Comparison of ENCODE assay signal across 1 cellular context in the genomic region with DNA sequence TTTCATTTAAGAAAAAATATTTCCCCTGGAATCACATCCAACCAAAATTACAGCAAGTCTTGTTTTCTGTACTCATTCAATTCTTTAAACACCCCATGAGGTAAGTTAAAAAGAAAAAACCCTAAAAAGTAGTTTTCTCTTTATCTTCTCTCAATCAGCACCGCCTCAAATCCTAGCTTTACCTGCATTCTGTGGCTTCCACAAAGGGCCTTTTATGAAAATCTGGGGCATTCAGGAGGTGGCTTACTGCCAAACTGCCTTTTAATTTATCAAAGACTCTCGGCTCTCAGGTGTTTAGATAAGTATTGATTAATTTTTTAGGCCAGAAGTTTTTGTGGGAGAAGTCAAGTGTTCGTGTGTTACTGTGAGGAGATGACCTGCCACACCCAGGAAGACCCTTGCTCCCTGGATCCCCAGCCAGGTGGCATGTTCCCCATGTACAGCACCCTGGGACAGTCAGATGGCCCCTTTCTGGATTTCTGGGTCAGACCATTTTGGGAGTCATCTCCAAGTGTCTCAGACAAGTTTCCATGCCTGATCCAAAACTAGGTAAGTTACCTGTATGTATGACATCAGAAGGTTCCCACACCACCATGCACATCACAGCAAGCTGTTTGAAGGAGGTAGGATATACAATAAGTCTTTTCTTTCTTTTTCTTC.
TF ChIP-seq lines count a peak whose summit lies in the region.

No MANE protein-coding gene starts in this region.

TF ChIP-seq in IMR-90, 13 proteins besides CTCF, POLR2A, EP300 and RAD21 (continued from another document):
- TF ChIP-seq MXI1 (IDR thresholded peaks at IDR 0.05; ENCODE audit: borderline replicate concordance, low read depth, low read length) (no peak), SMC3 (IDR thresholded peaks at IDR 0.05; ENCODE audit: low read depth, low read length) (no peak), MAZ (IDR thresholded peaks at IDR 0.05; ENCODE audit: borderline replicate concordance, low read depth, low read length) (no peak), NFE2L2 (IDR thresholded peaks at IDR 0.05; ENCODE audit: low read depth, low read length) (no peak), BHLHE40 (IDR thresholded peaks at IDR 0.05; ENCODE audit: low read depth, low read length) (no peak)
- TF ChIP-seq, protein P1, sequence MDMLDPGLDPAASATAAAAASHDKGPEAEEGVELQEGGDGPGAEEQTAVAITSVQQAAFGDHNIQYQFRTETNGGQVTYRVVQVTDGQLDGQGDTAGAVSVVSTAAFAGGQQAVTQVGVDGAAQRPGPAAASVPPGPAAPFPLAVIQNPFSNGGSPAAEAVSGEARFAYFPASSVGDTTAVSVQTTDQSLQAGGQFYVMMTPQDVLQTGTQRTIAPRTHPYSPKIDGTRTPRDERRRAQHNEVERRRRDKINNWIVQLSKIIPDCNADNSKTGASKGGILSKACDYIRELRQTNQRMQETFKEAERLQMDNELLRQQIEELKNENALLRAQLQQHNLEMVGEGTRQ (IDR thresholded peaks at IDR 0.05; ENCODE audit: low read depth, low read length) = no peak
TF ChIP-seq in IMR-90: peak in this region for 0.
